ENCODE assay signal across 8 cellular contexts in the genomic region with DNA sequence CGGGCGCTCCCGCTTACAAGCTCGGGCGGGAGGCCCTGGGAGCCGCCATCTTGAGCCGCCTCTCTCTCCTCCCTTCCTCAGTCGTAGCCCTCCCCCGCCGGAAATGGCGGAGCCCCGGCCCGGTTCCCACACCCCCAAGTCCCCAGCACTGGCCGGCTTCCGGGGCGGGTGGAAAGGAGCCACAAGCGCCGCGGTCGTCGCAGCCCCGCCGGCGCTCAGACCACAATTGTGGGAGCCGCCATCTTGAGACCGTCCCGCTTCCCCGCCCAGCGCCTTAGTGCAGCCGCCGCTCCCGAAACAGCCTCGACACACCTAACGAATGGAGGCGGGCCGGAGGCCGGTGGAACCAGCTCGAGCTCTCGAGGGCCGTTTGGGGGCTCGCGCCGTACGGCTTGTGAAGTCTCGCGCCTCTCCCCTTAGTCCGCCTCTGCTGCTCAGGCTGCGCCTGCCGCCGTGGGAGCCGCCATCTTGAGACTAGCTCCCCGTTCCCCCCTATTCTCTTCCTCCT. TPM values are rescaled to one million over a fixed set of nuclear protein-coding genes. Genes with fewer than 3 reads are reported as not detected.
A peak's percentile ranks its signal among the peaks of the same experiment; 100 is the strongest.
DNase-seq lines count a peak whose midpoint lies in the region; ATAC-seq and TF ChIP-seq lines count a peak whose summit lies in the region.

No MANE protein-coding gene starts in this region.

- peak overlapping the region; percentile 100 for H3K27ac Mint-ChIP-seq in T-helper 2 cell treated with Interferon-gamma antibody and Interleukin-4, amounts not matched to agents 5 μg/mL and 100 μg/mL, for 36 hours

- peak overlapping the region; percentile 98 to 99 for H3K27ac ChIP-seq in ascending aorta

- TF ChIP-seq CTCF in ascending aorta (IDR thresholded peaks at IDR 0.05), result no peak

- ATAC-seq in HG02642 (IDR thresholded peaks at IDR 0.05; ENCODE audit: poor library complexity, unreplicated experiment) (peak; percentile 39), GM21390 (IDR thresholded peaks at IDR 0.05; ENCODE audit: unreplicated experiment) (no peak)

- no peaks in the 10 kb centered on the region for H3K9me3 Mint-ChIP-seq in T-helper 2 cell treated with Interferon-gamma antibody and Interleukin-4, amounts not matched to agents 5 μg/mL and 100 μg/mL, for 36 hours

- H3K9me3 ChIP-seq in ascending aorta, result no peaks in the 10 kb centered on the region

- H3K36me3 ChIP-seq in ascending aorta, result no peaks in the 10 kb centered on the region

- peaks cover 15 to 18% of the 10 kb centered on the region in 2 donors for H3K4me1 ChIP-seq in ascending aorta

- no peaks in the 10 kb centered on the region for H3K27me3 Mint-ChIP-seq in T-helper 2 cell treated with Interferon-gamma antibody and Interleukin-4, amounts not matched to agents 5 μg/mL and 100 μg/mL, for 36 hours (ENCODE audit: low read depth)

- TF ChIP-seq POLR2A in GM10847 (IDR thresholded peaks at IDR 0.05; ENCODE audit: extremely low read depth, insufficient read length), result peak; percentile 45

- peaks cover 26% of the 10 kb centered on the region for H3K36me3 Mint-ChIP-seq in T-helper 2 cell treated with Interferon-gamma antibody and Interleukin-4, amounts not matched to agents 5 μg/mL and 100 μg/mL, for 36 hours (ENCODE audit: low read depth)

- intact Hi-C loops in ascending aorta (cut with DNase I), result loop anchor here (5.0 kb wide), 1 partner anchor 571 kb away; no protein-coding TSS in a partner anchor

- H3K27me3 ChIP-seq in ascending aorta, result no peaks in the 10 kb centered on the region

- peaks cover 25% of the 10 kb centered on the region for H3K4me1 Mint-ChIP-seq in T-helper 2 cell treated with Interferon-gamma antibody and Interleukin-4, amounts not matched to agents 5 μg/mL and 100 μg/mL, for 36 hours (ENCODE audit: low read depth)

- peak overlapping the region; percentile 84 to 91 for H3K4me3 ChIP-seq in ascending aorta

- H3K4me3 Mint-ChIP-seq in T-helper 2 cell treated with Interferon-gamma antibody and Interleukin-4, amounts not matched to agents 5 μg/mL and 100 μg/mL, for 36 hours, result peak overlapping the region; percentile 100

- peak; percentile 18 for DNase-seq in NCI-H1417 treated with DMSO at 0.1 percent for 48 hours (lab: John Stamatoyannopoulos, UW)
- DNase-seq in T-helper 2 cell treated with Interferon-gamma antibody and Interleukin-4, amounts not matched to agents 5 μg/mL and 100 μg/mL, for 36 hours (ENCODE audit: low spot score), result peak; percentile 87
- peak; percentile 77 to 95 for DNase-seq in ascending aorta (ENCODE audit: low spot score in 2 of 2)
- DNase-seq in hepatic stellate cell (ENCODE audit: low spot score), result peak; percentile 98
- DNase-seq in retina, result peak; percentile 96

RNA-seq across cellular contexts. Expression of gene HCFC1, which starts 0.4 kb away (rescaled TPM):
- total RNA-seq in ascending aorta, result 91.4 TPM

RNA-seq across cellular contexts. Expression of gene TMEM187, which starts 1.4 kb away (rescaled TPM):
- total RNA-seq in ascending aorta, result 4.4 TPM

RNA-seq across cellular contexts. Expression of gene RENBP, which starts 26.7 kb away (rescaled TPM):
- 15.5 TPM for total RNA-seq in ascending aorta

RNA-seq across cellular contexts. Expression of gene NAA10, which starts 36.3 kb away (rescaled TPM):
- total RNA-seq in ascending aorta, result 155 TPM

RNA-seq across cellular contexts. Expression of gene ARHGAP4, which starts 45.1 kb away (rescaled TPM):
- 94.3 TPM for total RNA-seq in ascending aorta

Comparison
In these comparisons a context has a peak if more than half of its experiments do, and no peak if none do; other contexts are left out.
1. DNase-seq: peak in every context shown above with its lines; median percentile 98 in hepatic stellate cell; 96 in retina; 87 in T-helper 2 cell treated with Interferon-gamma antibody and Interleukin-4, amounts not matched to agents 5 μg/mL and 100 μg/mL, for 36 hours; 86 in ascending aorta; 18 in NCI-H1417 treated with DMSO at 0.1 percent for 48 hours.